Comparison of ENCODE assay signal across 20 cellular contexts in genomic region chr2:100784681-100785080, GRCh38.
"Had no signal": no experiment of that assay in that cellular context is flagged by ENCODE, and none has a peak within 500 bp of the region (broad histone marks: within the 10 kb centered on the region; RNA-seq: fewer than 3 reads in every experiment).

No MANE protein-coding gene starts in this region.

- DNase-seq: activated gamma-delta T cell treated with Interleukin-2 at 50 U/mL for 16 hours; activated T-cell treated with anti-CD3 and anti-CD28 coated beads, Interleukin-2, amount 50 U/mL, for 1 hour; aorta; brain microvascular endothelial cell; central memory CD4-positive, alpha-beta T cell; effector memory CD4-positive, alpha-beta T cell; hypothalamus; left cardiac atrium; mesenchymal stem cell; naive B cell; occipital lobe; stimulated activated CD4-positive, alpha-beta T cell treated with anti-CD3 and anti-CD28 coated beads, Interleukin-15, amount 100 ng/mL, for 24 hours; testis had no signal

- H3K27me3 ChIP-seq: brain microvascular endothelial cell, esophagus muscularis mucosa, testis had no signal

- H3K27me3 Mint-ChIP-seq: activated naive CD4-positive, alpha-beta T cell treated with anti-CD3 and anti-CD28 coated beads, Interleukin-2, amount 50 U/mL, for 24 hours; type B pancreatic cell had no signal

- H3K4me3 Mint-ChIP-seq: activated naive CD4-positive, alpha-beta T cell treated with anti-CD3 and anti-CD28 coated beads, Interleukin-2, amount 50 U/mL, for 24 hours; naive B cell; neural crest cell; stimulated activated memory B cell treated with anti-CD40 and anti-IgM and Interleukin-4, amounts not matched to agents 10 μg/mL and 1 μg/mL and 100 μg/mL, for 72 hours; type B pancreatic cell had no signal

- H3K36me3 ChIP-seq: brain microvascular endothelial cell, esophagus muscularis mucosa had no signal

- H3K4me1 ChIP-seq: testis had no signal

- H3K27ac Mint-ChIP-seq: activated naive CD4-positive, alpha-beta T cell treated with anti-CD3 and anti-CD28 coated beads, Interleukin-2, amount 50 U/mL, for 24 hours; naive B cell; stimulated activated memory B cell treated with anti-CD40 and anti-IgM and Interleukin-4, amounts not matched to agents 10 μg/mL and 1 μg/mL and 100 μg/mL, for 72 hours; type B pancreatic cell had no signal

- H3K4me3 ChIP-seq: esophagus muscularis mucosa, smooth muscle cell, testis had no signal

- ATAC-seq: left cardiac atrium; sciatic nerve; stimulated activated memory B cell treated with anti-CD40 and anti-IgM and Interleukin-4, amounts not matched to agents 10 μg/mL and 1 μg/mL and 100 μg/mL, for 72 hours had no signal

- H3K9me3 Mint-ChIP-seq: activated naive CD4-positive, alpha-beta T cell treated with anti-CD3 and anti-CD28 coated beads, Interleukin-2, amount 50 U/mL, for 24 hours; stimulated activated memory B cell treated with anti-CD40 and anti-IgM and Interleukin-4, amounts not matched to agents 10 μg/mL and 1 μg/mL and 100 μg/mL, for 72 hours had no signal

- H3K27ac ChIP-seq: brain microvascular endothelial cell, testis had no signal

- H3K4me1 Mint-ChIP-seq: activated naive CD4-positive, alpha-beta T cell treated with anti-CD3 and anti-CD28 coated beads, Interleukin-2, amount 50 U/mL, for 24 hours; naive B cell; stimulated activated memory B cell treated with anti-CD40 and anti-IgM and Interleukin-4, amounts not matched to agents 10 μg/mL and 1 μg/mL and 100 μg/mL, for 72 hours had no signal

- H3K9me3 ChIP-seq: esophagus muscularis mucosa, testis had no signal

- H3K36me3 Mint-ChIP-seq: activated naive CD4-positive, alpha-beta T cell treated with anti-CD3 and anti-CD28 coated beads, Interleukin-2, amount 50 U/mL, for 24 hours; naive B cell; stimulated activated memory B cell treated with anti-CD40 and anti-IgM and Interleukin-4, amounts not matched to agents 10 μg/mL and 1 μg/mL and 100 μg/mL, for 72 hours; type B pancreatic cell had no signal
